Comparison of ENCODE assay signal across 8 cellular contexts in the genomic region with DNA sequence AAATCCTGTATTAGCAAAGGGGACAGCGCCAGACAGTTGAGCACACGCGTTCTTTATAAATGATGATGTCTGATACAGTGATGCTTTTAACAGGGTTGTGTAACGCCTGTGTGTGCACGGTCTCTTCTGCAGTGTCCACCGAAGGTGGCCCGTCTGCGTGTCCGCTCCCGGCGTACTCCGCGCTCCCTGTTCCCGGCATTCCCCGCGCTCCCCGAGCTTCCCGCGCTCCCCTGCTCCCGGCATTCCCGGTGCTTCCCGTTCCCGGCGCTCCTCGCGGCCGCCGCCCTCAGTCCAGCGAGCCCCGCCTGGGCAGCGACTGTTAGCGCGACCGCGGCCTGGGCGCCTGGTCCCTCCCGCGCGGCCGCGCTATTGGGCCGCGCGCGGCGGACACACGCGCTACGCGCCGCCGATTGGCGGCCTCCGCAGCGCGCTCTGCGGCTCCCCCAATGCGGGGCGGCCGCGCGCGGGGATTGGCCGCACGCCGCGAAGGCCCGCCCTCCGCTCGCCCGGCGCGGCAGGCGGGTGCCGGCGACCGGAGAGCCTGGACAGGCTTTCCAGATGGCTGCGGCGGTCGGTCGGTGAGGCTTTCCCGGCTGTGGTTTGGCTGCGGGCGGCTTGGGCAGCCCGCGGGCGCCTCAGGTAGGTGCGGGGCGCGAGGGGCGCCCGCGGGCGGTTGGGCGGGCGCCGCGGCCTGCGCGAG. TPM values are rescaled to one million over a fixed set of nuclear protein-coding genes. Genes with fewer than 3 reads are reported as not detected.
A peak's percentile ranks its signal among the peaks of the same experiment; 100 is the strongest.
DNase-seq lines count a peak whose midpoint lies in the region; ATAC-seq and TF ChIP-seq lines count a peak whose summit lies in the region.

TSS of gene DGCR8 (plus strand) at position 497 of the 700 bp plus-strand sequence. CDS start 5,723 bp downstream, outside the sequence.

- TF ChIP-seq CTCF in GM10248 (IDR thresholded peaks at IDR 0.05; ENCODE audit: control extremely low read depth, extremely low read depth, low read depth, missing control alignments) (no peak), SU-DHL-6 (IDR thresholded peaks at IDR 0.05; ENCODE audit: insufficient read depth, low read length, poor library complexity, severe bottlenecking) (no peak), ovary (IDR thresholded peaks at IDR 0.05) (no peak), transverse colon (IDR thresholded peaks at IDR 0.05) (no peak)

- in situ Hi-C loops in transverse colon (cut with MboI; ENCODE audit: low pct_ligation_motif_present in 1 of 4, low pct_unique_long_range_greater_than_20kb in 1 of 4, low sequenced_read_pairs in 3 of 4): no loop called here

- H3K4me3 ChIP-seq in SU-DHL-6 (ENCODE audit: insufficient read depth, low read length, poor library complexity, severe bottlenecking) (peak within 1 kb of the TSS; percentile 60), ovary (peak within 1 kb of the TSS; percentile 62), transverse colon (peak within 1 kb of the TSS; percentile 62 to 94 (median 80))

- H3K27ac ChIP-seq in SU-DHL-6 (ENCODE audit: low read depth, low read length): peak within 1 kb of the TSS; percentile 67
- H3K27ac ChIP-seq in ovary: peak within 1 kb of the TSS; percentile 73 to 83
- H3K27ac ChIP-seq in transverse colon: peak within 1 kb of the TSS; percentile 92 to 98 (median 94)

- 0 out of 2 replicates have a peak, but pooled peaks cover 4% of the 10 kb centered on the region for H3F3A ChIP-seq in SU-DHL-6 (ENCODE audit: insufficient read depth)

- peaks cover 20% of the 10 kb centered on the region for H3K4me1 ChIP-seq in ovary (ENCODE audit: insufficient read depth)
- H3K4me1 ChIP-seq in transverse colon: peaks cover 22 to 49% (median 30%) of the 10 kb centered on the region in 4 donors

- POLR2A ChIA-PET in GM10248 (lab: Yijun Ruan, JAX): no interaction called here

- H3K27me3 Mint-ChIP-seq in activated naive CD8-positive, alpha-beta T cell treated with anti-CD3 and anti-CD28 coated beads, Interleukin-2, amount 50 U/mL, for 24 hours: no peaks in the 10 kb centered on the region

- peak within 1 kb of the TSS; percentile 91 for H3K4me3 Mint-ChIP-seq in activated naive CD8-positive, alpha-beta T cell treated with anti-CD3 and anti-CD28 coated beads, Interleukin-2, amount 50 U/mL, for 24 hours

- TF ChIP-seq POLR2A in ovary (IDR thresholded peaks at IDR 0.05) (peak; percentile 36), transverse colon (IDR thresholded peaks at IDR 0.05) (peak; percentile 50)

- peak within 1 kb of the TSS; percentile 86 for H3K4me2 ChIP-seq in SU-DHL-6 (ENCODE audit: low read depth, low read length, poor library complexity, severe bottlenecking)

- DNase-seq in GM10248 (ENCODE audit: extremely low spot score) (peak; percentile 97), NCI-H1105 (lab: John Stamatoyannopoulos, UW) (peak; percentile 93), Right ventricle myocardium superior (peak; percentile 96), ovary (peak; percentile 93 to 96 (median 94)), transverse colon (peak; percentile 94)
- DNase-seq in activated naive CD8-positive, alpha-beta T cell treated with anti-CD3 and anti-CD28 coated beads, Interleukin-2, amount 50 U/mL, for 24 hours: peak; percentile 75

- peak within 1 kb of the TSS; percentile 84 for H3K27ac Mint-ChIP-seq in activated naive CD8-positive, alpha-beta T cell treated with anti-CD3 and anti-CD28 coated beads, Interleukin-2, amount 50 U/mL, for 24 hours

- H3K9me3 ChIP-seq in SU-DHL-6 (ENCODE audit: insufficient read depth, low read length) (no peaks in the 10 kb centered on the region), ovary (no peaks in the 10 kb centered on the region), transverse colon (no peaks in the 10 kb centered on the region)

- CTCF ChIA-PET in GM10248 (lab: Yijun Ruan, JAX): interaction anchor here (1.0 kb wide), 1 partner anchor 350 kb away, joined by 3 read pairs; no protein-coding TSS in a partner anchor

- no peaks in the 10 kb centered on the region for H4K20me1 ChIP-seq in SU-DHL-6 (ENCODE audit: low read depth, low read length)

- H3K27me3 ChIP-seq in SU-DHL-6 (ENCODE audit: low read length): no peaks in the 10 kb centered on the region
- no peaks in the 10 kb centered on the region for H3K27me3 ChIP-seq in ovary
- H3K27me3 ChIP-seq in transverse colon: no peaks in the 10 kb centered on the region

- intact Hi-C loops in Right ventricle myocardium superior (cut with DNase I): no loop called here
- intact Hi-C loops in ovary (cut with DNase I): no loop called here
- intact Hi-C loops in transverse colon (cut with DNase I; ENCODE audit: low total_unique reads): no loop called here

- peak within 1 kb of the TSS; percentile 80 for H2AFZ ChIP-seq in SU-DHL-6 (ENCODE audit: low read depth, low read length, severe bottlenecking)

- H3K9ac ChIP-seq in SU-DHL-6 (ENCODE audit: low read length): peak within 1 kb of the TSS; percentile 84

- H3K36me3 ChIP-seq in SU-DHL-6 (ENCODE audit: low read length): no peaks in the 10 kb centered on the region
- no peaks in the 10 kb centered on the region for H3K36me3 ChIP-seq in ovary
- H3K36me3 ChIP-seq in transverse colon: no peaks in the 10 kb centered on the region

- H3K9me2 ChIP-seq in SU-DHL-6 (replicated peaks; ENCODE audit: insufficient read depth, low read length): no peaks in the 10 kb centered on the region

- 0 to 1% (median 0%) methylated on average over 29 to 100 of the region's 100 CpGs for WGBS in ovary, 3 donors
- WGBS in transverse colon (ENCODE audit: low coverage in 1 of 2), 2 donors: 0% methylated on average over 6 of the region's 100 CpGs; no CpG with 5 or more reads in 1 of the 2 donors

- TF ChIP-seq EP300 in ovary (IDR thresholded peaks at IDR 0.05): no peak
- peak; percentile 66 for TF ChIP-seq EP300 in transverse colon (IDR thresholded peaks at IDR 0.05; ENCODE audit: low read depth)

- H3K4me1 Mint-ChIP-seq in activated naive CD8-positive, alpha-beta T cell treated with anti-CD3 and anti-CD28 coated beads, Interleukin-2, amount 50 U/mL, for 24 hours: peaks cover 43% of the 10 kb centered on the region

- H3K9me3 Mint-ChIP-seq in activated naive CD8-positive, alpha-beta T cell treated with anti-CD3 and anti-CD28 coated beads, Interleukin-2, amount 50 U/mL, for 24 hours: no peaks in the 10 kb centered on the region

- H3K79me2 ChIP-seq in SU-DHL-6 (ENCODE audit: insufficient read depth, low read length): peaks cover 43% of the 10 kb centered on the region

- H3K36me3 Mint-ChIP-seq in activated naive CD8-positive, alpha-beta T cell treated with anti-CD3 and anti-CD28 coated beads, Interleukin-2, amount 50 U/mL, for 24 hours (ENCODE audit: low read depth): peaks cover 3% of the 10 kb centered on the region

- peak; percentile 69 for ATAC-seq in HG02623 (IDR thresholded peaks at IDR 0.05; ENCODE audit: unreplicated experiment)
- ATAC-seq in activated naive CD8-positive, alpha-beta T cell treated with anti-CD3 and anti-CD28 coated beads, Interleukin-2, amount 50 U/mL, for 24 hours: peak; percentile 94
- ATAC-seq in Right ventricle myocardium superior (ENCODE audit: poor library complexity): peak; percentile 97

RNA-seq across cellular contexts. Expression of gene DGCR8, which starts in this region (rescaled TPM):
- total RNA-seq in Right ventricle myocardium superior (15.4 TPM), ovary (10 to 100 TPM; 15.9 to 46.5 (median 40.1) TPM), transverse colon (100 to 1,000 TPM in 1 of 4 donors, 10 to 100 TPM in 3; 34.3 to 182 (median 64.7) TPM)
- 10 to 100 TPM; 17.2 to 21.4 TPM for polyA plus RNA-seq in ovary

Comparison
In these comparisons a context has a peak if more than half of its experiments do, and no peak if none do; other contexts are left out.
1. Peak in every context shown above with its lines: DNase-seq, ATAC-seq, H3K4me3 ChIP-seq and H3K27ac ChIP-seq.